8 cellular contexts compared by ENCODE assay signal in the genomic region with DNA sequence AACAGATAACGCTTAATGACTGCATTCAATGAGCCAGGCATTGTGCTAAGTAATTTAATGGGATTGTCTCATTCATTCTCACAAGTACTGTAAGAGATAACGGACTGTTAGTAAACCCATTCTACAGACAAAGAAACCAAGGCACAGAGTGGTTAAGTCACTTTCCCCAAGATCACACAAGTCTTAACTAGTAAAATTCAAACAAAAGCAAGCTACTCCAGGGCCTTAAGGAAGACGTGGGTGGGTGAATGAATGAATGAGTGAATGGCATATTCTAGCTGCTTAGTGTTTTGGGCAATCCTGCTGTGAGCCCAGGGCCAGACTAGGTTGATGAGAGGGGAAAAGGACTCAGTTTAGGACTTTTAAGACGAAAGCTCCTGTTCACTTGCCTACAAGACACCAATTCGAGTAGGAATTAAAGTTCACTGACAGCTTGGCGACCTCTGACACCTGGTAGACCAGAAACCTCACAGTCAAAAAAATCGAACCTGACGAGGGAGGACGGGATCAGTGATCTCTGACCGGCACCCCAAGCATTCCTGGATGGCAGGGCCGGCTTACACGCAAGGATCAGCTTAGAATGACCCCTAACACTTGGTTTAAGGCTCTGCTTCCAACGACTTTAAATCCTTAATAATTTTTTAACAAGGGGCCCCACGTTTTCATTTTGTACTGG. TPM values are rescaled to one million over a fixed set of nuclear protein-coding genes. Genes with fewer than 3 reads are reported as not detected.
DNase-seq lines count a peak whose midpoint lies in the region; ATAC-seq and TF ChIP-seq lines count a peak whose summit lies in the region.

No MANE protein-coding gene starts in this region.

- H3K36me3 ChIP-seq in Karpas-422 (ENCODE audit: insufficient read depth, low read length): peaks cover 16% of the 10 kb centered on the region; the same call in 1 of the 2 replicates

- CTCF ChIA-PET in CD4-positive, alpha-beta T cell (lab: Charles Lee): interaction anchor here (1.1 to 1.5 kb wide), 2 partner anchors 9 to 1382 kb away, joined by 3 read pairs; no protein-coding TSS in a partner anchor

- peak overlapping the region; percentile 30; the same call in 1 of the 2 replicates for H2AFZ ChIP-seq in Karpas-422 (ENCODE audit: low read length)

- H3K9ac ChIP-seq in Karpas-422 (ENCODE audit: low read length): peak overlapping the region; percentile 83

- peaks cover 49% of the 10 kb centered on the region for H3K4me1 ChIP-seq in Karpas-422 (ENCODE audit: low read length)

- no peak for DNase-seq in CD4-positive, alpha-beta T cell
- DNase-seq in Karpas-422 (peak; percentile 49), caudate nucleus (lab: John Stamatoyannopoulos, UW) (no peak), naive B cell (no peak), D341Med (ENCODE audit: low spot score) (no peak), cortex of kidney (lab: John Stamatoyannopoulos, UW) (no peak), hippocampal formation (lab: John Stamatoyannopoulos, UW) (no peak)

- H3K79me2 ChIP-seq in Karpas-422 (ENCODE audit: low read length): peaks cover 99% of the 10 kb centered on the region

- peak overlapping the region; percentile 77 for H3K4me3 ChIP-seq in Karpas-422 (ENCODE audit: low read length)

- peaks cover 34% of the 10 kb centered on the region for H3K4me1 Mint-ChIP-seq in CD4-positive, alpha-beta T cell (ENCODE audit: low read depth)
- H3K4me1 Mint-ChIP-seq in naive B cell: peaks cover 28 to 41% (median 33%) of the 10 kb centered on the region in 3 donors

- intact Hi-C loops in CD4-positive, alpha-beta T cell (cut with DNase I, micrococcal nuclease): loop anchor here (1.0 to 5.0 kb wide), 5 partner anchors 40 to 1257 kb away; a partner anchor contains a TSS

- no peaks in the 10 kb centered on the region for H3K9me3 Mint-ChIP-seq in CD4-positive, alpha-beta T cell
- H3K9me3 Mint-ChIP-seq in naive B cell: peaks cover 0 to 2% (median 0%) of the 10 kb centered on the region in 7 donors

- ATAC-seq in CD4-positive, alpha-beta T cell (ENCODE audit: poor library complexity): no peak
- no peak for ATAC-seq in naive B cell (ENCODE audit: low read depth in 2 of 2)
- ATAC-seq in HG02970 (IDR thresholded peaks at IDR 0.05; ENCODE audit: low FRiP score, unreplicated experiment): no peak

- POLR2A ChIA-PET in CD4-positive, alpha-beta T cell (lab: Charles Lee): interaction anchor here (1.0 to 3.1 kb wide), 6 partner anchors 11 to 396 kb away, joined by 3 to 26 read pairs (median 5); a partner anchor contains a TSS

- H3K27me3 Mint-ChIP-seq in CD4-positive, alpha-beta T cell: no peaks in the 10 kb centered on the region
- no peaks in the 10 kb centered on the region for H3K27me3 Mint-ChIP-seq in naive B cell

- peak overlapping the region; percentile 96 for H3K4me3 Mint-ChIP-seq in CD4-positive, alpha-beta T cell
- peak overlapping the region; percentile 92 to 99 (median 94) for H3K4me3 Mint-ChIP-seq in naive B cell

- H4K20me1 ChIP-seq in Karpas-422 (ENCODE audit: insufficient read depth, low read depth, low read length): peaks cover 29% of the 10 kb centered on the region

- peak overlapping the region; percentile 94 for H3K27ac Mint-ChIP-seq in CD4-positive, alpha-beta T cell
- peak overlapping the region; percentile 49 to 97 (median 94) for H3K27ac Mint-ChIP-seq in naive B cell

- H3K9me3 ChIP-seq in CD4-positive, alpha-beta T cell (ENCODE audit: control insufficient read depth, low read length): no peaks in the 10 kb centered on the region
- no peaks in the 10 kb centered on the region for H3K9me3 ChIP-seq in Karpas-422 (ENCODE audit: low read length)

- H3K27ac ChIP-seq in CD4-positive, alpha-beta T cell (ENCODE audit: low read depth, low read length): peak overlapping the region; percentile 95
- peak overlapping the region; percentile 76; the same call in 1 of the 2 replicates for H3K27ac ChIP-seq in Karpas-422 (ENCODE audit: low read length)
- H3K27ac ChIP-seq in caudate nucleus (ENCODE audit: low read depth, low read length): peak overlapping the region; percentile 99

- H3K27me3 ChIP-seq in CD4-positive, alpha-beta T cell (ENCODE audit: control insufficient read depth, insufficient read depth, low read length): no peaks in the 10 kb centered on the region
- H3K27me3 ChIP-seq in Karpas-422 (ENCODE audit: low read length): no peaks in the 10 kb centered on the region

- H3K9me2 ChIP-seq in Karpas-422 (replicated peaks; ENCODE audit: insufficient read depth, low read length): no peaks in the 10 kb centered on the region

- H3K36me3 Mint-ChIP-seq in CD4-positive, alpha-beta T cell (ENCODE audit: low read depth): peaks cover 17% of the 10 kb centered on the region
- no peaks in the 10 kb centered on the region for H3K36me3 Mint-ChIP-seq in naive B cell

- H3K4me2 ChIP-seq in Karpas-422 (ENCODE audit: low read depth, low read length, poor library complexity, severe bottlenecking): peak overlapping the region; percentile 89

- TF ChIP-seq CTCF in CD4-positive, alpha-beta T cell (IDR thresholded peaks at IDR 0.05): no peak

RNA-seq across cellular contexts. Expression of a gene that starts 0.6 kb away (rescaled TPM):
- 10 to 100 TPM; 21.9 to 22.2 TPM for total RNA-seq in CD4-positive, alpha-beta T cell
- 18.1 and 22.8 TPM in 2 replicates for total RNA-seq in Karpas-422 (2014; rRNA removed; shearing (Covaris generic); ENCODE audit: low replicate concordance)
- 10 to 100 TPM; 20.0 to 24.3 (median 22.1) TPM for polyA plus RNA-seq in naive B cell (ENCODE audit: low read depth in 6 of 6)

RNA-seq across cellular contexts. Expression of a gene that starts 0.8 kb away (rescaled TPM):
- 10 to 100 TPM; 10.2 to 12.0 TPM for total RNA-seq in CD4-positive, alpha-beta T cell
- total RNA-seq in Karpas-422 (2014; rRNA removed; shearing (Covaris generic); ENCODE audit: low replicate concordance): 15.4 and 31.0 TPM in 2 replicates
- 10 to 100 TPM; 26.4 to 30.3 (median 27.3) TPM for polyA plus RNA-seq in naive B cell (ENCODE audit: low read depth in 6 of 6)

RNA-seq across cellular contexts. Expression of a gene that starts 37.8 kb away (rescaled TPM):
- total RNA-seq in CD4-positive, alpha-beta T cell: 1 to 10 TPM in 1 of 2 experiments, under 1 TPM in 1; 0.84 to 1.4 TPM
- 0.41 and 1.2 TPM in 2 replicates for total RNA-seq in Karpas-422 (2014; rRNA removed; shearing (Covaris generic); ENCODE audit: low replicate concordance)
- polyA plus RNA-seq in naive B cell (ENCODE audit: low read depth in 6 of 6): under 1 TPM in 1 of 6 donors, not detected in 5; 0.21 TPM

RNA-seq across cellular contexts. Expression of a gene that starts 40.7 kb away (rescaled TPM):
- 100 to 1,000 TPM; 116 to 125 TPM for total RNA-seq in CD4-positive, alpha-beta T cell
- total RNA-seq in Karpas-422 (2014; rRNA removed; shearing (Covaris generic); ENCODE audit: low replicate concordance): 135 and 201 TPM in 2 replicates
- 10 to 100 TPM in 5 of 6 donors, 1 to 10 TPM in 1; 3.5 to 25.2 (median 15.5) TPM for polyA plus RNA-seq in naive B cell (ENCODE audit: low read depth in 6 of 6)
